Comparison of ENCODE assay signal across 8 cellular contexts in the genomic region with DNA sequence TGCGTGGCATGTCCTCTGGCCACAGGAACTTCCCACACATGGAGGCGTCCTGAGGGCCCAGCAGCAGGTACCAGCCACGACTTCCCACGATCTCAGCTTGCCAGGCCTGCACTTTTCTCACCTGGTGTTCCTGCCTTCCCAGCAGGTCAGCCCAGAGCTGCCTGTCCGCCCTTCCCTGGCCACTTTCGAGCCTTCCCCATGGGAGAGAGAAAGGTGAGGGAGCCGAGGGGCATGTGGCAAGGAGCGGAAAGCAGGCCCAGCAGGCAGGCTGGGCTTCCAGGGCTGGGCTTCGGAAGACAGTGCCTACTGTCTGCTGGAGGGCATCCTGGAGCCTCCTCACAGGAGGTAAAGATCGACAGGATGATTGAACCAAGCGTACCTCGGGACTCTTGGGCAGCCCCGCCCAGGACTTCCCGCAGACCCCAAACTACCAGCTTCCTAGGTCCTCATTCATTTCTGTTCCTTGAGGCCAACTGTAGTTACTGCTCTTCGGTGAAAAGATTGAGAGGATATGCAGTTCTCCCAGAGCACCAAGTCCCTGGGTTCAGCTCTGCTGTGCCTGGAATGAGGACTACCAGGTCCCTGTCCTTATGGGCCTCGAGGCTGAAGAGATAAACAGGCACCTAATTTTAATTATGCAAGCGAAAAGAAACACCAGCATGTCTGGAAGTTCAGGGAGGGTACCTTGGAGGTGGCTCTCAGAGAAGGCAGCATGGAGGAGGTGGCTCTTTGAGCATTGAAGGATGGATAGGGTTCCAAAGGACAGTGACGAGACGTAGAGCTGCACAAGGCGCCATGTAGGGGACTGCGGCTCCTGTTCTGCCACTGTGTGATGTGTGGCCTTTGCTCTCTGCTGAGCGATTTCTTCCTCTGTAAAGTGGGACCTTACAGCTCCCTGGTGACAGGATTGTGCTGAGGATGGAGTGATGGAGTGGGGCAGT.
DNase-seq lines count a peak whose midpoint lies in the region; ATAC-seq and TF ChIP-seq lines count a peak whose summit lies in the region.

No MANE protein-coding gene starts in this region.

- TF ChIP-seq CTCF in body of pancreas (IDR thresholded peaks at IDR 0.05): no peak
- no peak for TF ChIP-seq CTCF in suprapubic skin (IDR thresholded peaks at IDR 0.05)

- H3K36me3 ChIP-seq in HUES6 (ENCODE audit: control insufficient read depth, insufficient read depth, low read length): peaks cover under 1% of the 10 kb centered on the region; the same call in 1 of the 2 replicates
- no peaks in the 10 kb centered on the region for H3K36me3 ChIP-seq in body of pancreas (replicated peaks in 1 of 2; ENCODE audit: insufficient read depth in 1 of 2, low read depth in 2 of 2)
- no peaks in the 10 kb centered on the region for H3K36me3 ChIP-seq in mesendoderm (ENCODE audit: control insufficient read depth, insufficient read depth, low read length)
- no peaks in the 10 kb centered on the region for H3K36me3 ChIP-seq in suprapubic skin
- no peaks in the 10 kb centered on the region; the same call in 1 of the 2 replicates for H3K36me3 ChIP-seq in H7 (replicated peaks; ENCODE audit: control insufficient read depth, insufficient read depth, low read length)

- H3K9me3 ChIP-seq in HUES6 (ENCODE audit: control insufficient read depth, insufficient read depth, low read depth, low read length): no peaks in the 10 kb centered on the region
- H3K9me3 ChIP-seq in body of pancreas: no peaks in the 10 kb centered on the region
- H3K9me3 ChIP-seq in suprapubic skin: no peaks in the 10 kb centered on the region

- ATAC-seq in body of pancreas (no peak), HG02678 (IDR thresholded peaks at IDR 0.05; ENCODE audit: unreplicated experiment) (no peak), HG03108 (IDR thresholded peaks at IDR 0.05; ENCODE audit: unreplicated experiment) (no peak)

- DNase-seq in body of pancreas: no peak
- peak; percentile 54 for DNase-seq in mesendoderm
- no peak for DNase-seq in suprapubic skin (ENCODE audit: low spot score in 2 of 2)
- DNase-seq in ACHN: no peak
- no peak for DNase-seq in H7

- H2AK5ac ChIP-seq in mesendoderm (ENCODE audit: low read length): peak overlapping the region; percentile 74

- peak overlapping the region; percentile 53 for H3K23ac ChIP-seq in mesendoderm (ENCODE audit: low read length)

- peak overlapping the region; percentile 93 for H2BK5ac ChIP-seq in mesendoderm (ENCODE audit: low read length)

- H3K79me1 ChIP-seq in mesendoderm (ENCODE audit: low read length): peaks cover 54% of the 10 kb centered on the region

- H3K27me3 ChIP-seq in HUES6 (ENCODE audit: control insufficient read depth, insufficient read depth, low read length) (no peaks in the 10 kb centered on the region), body of pancreas (no peaks in the 10 kb centered on the region), mesendoderm (ENCODE audit: insufficient read depth, low read length, poor library complexity) (no peaks in the 10 kb centered on the region), suprapubic skin (no peaks in the 10 kb centered on the region), H7 (ENCODE audit: control insufficient read depth, insufficient read depth, low read length) (no peaks in the 10 kb centered on the region)

- H3K18ac ChIP-seq in mesendoderm (ENCODE audit: low read length): peak overlapping the region; percentile 0

- H3K4ac ChIP-seq in mesendoderm (ENCODE audit: low read depth, low read length): peak overlapping the region; percentile 19

- TF ChIP-seq EP300 in suprapubic skin (IDR thresholded peaks at IDR 0.05): no peak

- H3K56ac ChIP-seq in mesendoderm (ENCODE audit: low read length): peak overlapping the region; percentile 85

- no peak overlapping the region for H4K8ac ChIP-seq in mesendoderm (ENCODE audit: low read depth, low read length)

- H3K4me3 ChIP-seq in HUES6 (ENCODE audit: low read depth, low read length): no peak overlapping the region
- H3K4me3 ChIP-seq in body of pancreas: no peak overlapping the region
- H3K4me3 ChIP-seq in mesendoderm (ENCODE audit: low read length): no peak overlapping the region
- H3K4me3 ChIP-seq in suprapubic skin: no peak overlapping the region
- no peak overlapping the region for H3K4me3 ChIP-seq in H7 (ENCODE audit: insufficient read depth, low read depth, low read length)

- peak overlapping the region; percentile 75 for H3K9ac ChIP-seq in HUES6 (ENCODE audit: low read length)
- peak overlapping the region; percentile 59 for H3K9ac ChIP-seq in mesendoderm (ENCODE audit: low read length)

- in situ Hi-C loops in ACHN (cut with HindIII; ENCODE audit: low pct_ligation_motif_present, low pct_unique_long_range_greater_than_20kb, low sequenced_read_pairs): no loop called here

- TF ChIP-seq POLR2A in body of pancreas (IDR thresholded peaks at IDR 0.05): no peak
- no peak for TF ChIP-seq POLR2A in suprapubic skin (IDR thresholded peaks at IDR 0.05)

- WGBS in body of pancreas, 2 donors: 80 to 88% methylated on average over 18 to 22 of the region's 22 CpGs
- no CpG with 5 or more reads among the region's 22 CpGs for WGBS in mesendoderm (ENCODE audit: extremely low coverage, insufficient coverage, low lambda C conversion rate)
- WGBS in suprapubic skin: 68% methylated on average over 21 of the region's 22 CpGs

- intact Hi-C loops in body of pancreas (cut with DNase I): no loop called here

- no peak overlapping the region for H2BK15ac ChIP-seq in mesendoderm (replicated peaks; ENCODE audit: low read depth)

- H2BK120ac ChIP-seq in mesendoderm (ENCODE audit: low read depth, low read length): no peak overlapping the region

- H3K4me1 ChIP-seq in HUES6 (ENCODE audit: control insufficient read depth, insufficient read depth, low read length) (peaks cover 70% of the 10 kb centered on the region), body of pancreas (peaks cover 92% of the 10 kb centered on the region), mesendoderm (ENCODE audit: control insufficient read depth, low read depth, low read length) (peaks cover 30% of the 10 kb centered on the region), suprapubic skin (peaks cover 99% of the 10 kb centered on the region)

- H3K27ac ChIP-seq in HUES6 (ENCODE audit: low read depth, low read length) (peak overlapping the region; percentile 99), body of pancreas (peak overlapping the region; percentile 66 to 92 (median 85)), mesendoderm (ENCODE audit: low read depth, low read length) (peak overlapping the region; percentile 1), suprapubic skin (peak overlapping the region; percentile 91)

- peaks cover 25% of the 10 kb centered on the region for H3K79me2 ChIP-seq in mesendoderm (ENCODE audit: control insufficient read depth, insufficient read depth, low read length)

- H3K4me2 ChIP-seq in mesendoderm (ENCODE audit: low read length): no peak overlapping the region

- H4K5ac ChIP-seq in mesendoderm (ENCODE audit: low read length): no peak overlapping the region

Comparison
In these comparisons a context has a peak if more than half of its experiments do, and no peak if none do; other contexts are left out.
1. H3K27ac ChIP-seq: peak in every context shown above with its lines; median percentile 99 in HUES6; 91 in suprapubic skin; 85 in body of pancreas; 1 in mesendoderm.